Comparison of ENCODE assay signal across 17 cellular contexts in genomic region chr7:96933067-96933645, GRCh38.
A peak's percentile ranks its signal among the peaks of the same experiment; 100 is the strongest.
DNase-seq lines count a peak whose midpoint lies in the region; ATAC-seq lines count a peak whose summit lies in the region.
"Had no signal": no experiment of that assay in that cellular context is flagged by ENCODE, and none has a peak within 500 bp of the region (broad histone marks: within the 10 kb centered on the region; RNA-seq: fewer than 3 reads in every experiment).

No MANE protein-coding gene starts in this region.

- intact Hi-C loops in aorta (cut with DNase I), result no loop called here

- H3K27me3 ChIP-seq in aorta (ENCODE audit: control insufficient read depth in 1 of 2, insufficient read depth in 2 of 2, low read length in 1 of 2), result peaks cover 0 to 2% of the 10 kb centered on the region in 2 donors
- H3K27me3 ChIP-seq: BE2C had no signal

- H3K36me3 ChIP-seq in aorta (ENCODE audit: control insufficient read depth in 1 of 2, insufficient read depth in 2 of 2, low read length in 1 of 2), result no peaks in the 10 kb centered on the region
- H3K36me3 ChIP-seq: BE2C had no signal

- no peaks in the 10 kb centered on the region for H3K9me3 ChIP-seq in aorta (ENCODE audit: control insufficient read depth, low read length)
- H3K9me3 ChIP-seq: BE2C had no signal

- peak; percentile 46 for ATAC-seq in aorta (ENCODE audit: low FRiP score)
- ATAC-seq: CD8-positive, alpha-beta T cell had no signal

- H3K4me1 ChIP-seq in aorta (ENCODE audit: control insufficient read depth in 1 of 2, insufficient read depth in 2 of 2, low read length in 2 of 2), result no peaks in the 10 kb centered on the region
- H3K4me1 ChIP-seq: BE2C had no signal

- H3K27ac ChIP-seq in aorta (ENCODE audit: low read depth in 1 of 2, low read length in 2 of 2), result no peak overlapping the region
- H3K27ac ChIP-seq: C4-2B, HL-60 had no signal

- DNase-seq in H4 (ENCODE audit: low spot score) (peak; percentile 29), SK-MEL-5 (ENCODE audit: low read depth, low spot score) (peak; percentile 54), islet precursor cell (peak; percentile 80), aorta (no peak), CD1c-positive myeloid dendritic cell (ENCODE audit: extremely low spot score) (no peak), NCI-H1417 (lab: John Stamatoyannopoulos, UW) (no peak), NCI-H226 (no peak)
- DNase-seq: BE2C; CD8-positive, alpha-beta T cell; COR-L47; DMS153; DMS79 treated with DMSO at 0.1 percent for 48 hours; EL; GDM1; H7 had no signal

- in situ Hi-C loops in SK-MEL-5 (cut with HindIII; ENCODE audit: low pct_unique_long_range_greater_than_20kb, low sequenced_read_pairs), result no loop called here

- H3K4me3 ChIP-seq in aorta (ENCODE audit: low read length in 2 of 2), result no peak overlapping the region

- 71 to 73% methylated on average over 9 of the region's 9 CpGs for WGBS in aorta, 2 donors

Comparison
In these comparisons a context has a peak if more than half of its experiments do, and no peak if none do; other contexts are left out.
1. DNase-seq: peak in H4 (single experiment), SK-MEL-5 (single experiment) and islet precursor cell (single experiment); none in aorta (0 of 2), CD1c-positive myeloid dendritic cell (single experiment), NCI-H1417 (0 of 3) and NCI-H226 (single experiment).